Comparison of ENCODE assay signal across 10 cellular contexts in the genomic region with DNA sequence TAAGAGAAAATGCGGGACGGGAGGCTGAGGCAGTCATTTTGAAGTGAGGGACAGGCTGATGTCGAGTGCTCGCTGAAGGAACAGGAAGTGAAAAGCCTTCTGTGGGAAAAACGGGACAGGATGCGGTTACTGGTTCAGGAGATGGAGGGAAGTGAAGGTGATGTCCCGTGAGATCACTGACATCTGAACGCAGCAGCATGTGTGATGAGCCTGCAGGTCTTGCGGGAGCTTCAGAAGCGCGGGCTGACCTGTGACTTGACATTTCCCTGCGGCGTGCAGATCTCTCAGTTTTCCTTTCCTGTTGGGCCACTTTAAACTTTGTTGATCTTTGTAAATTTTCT.
DNase-seq lines count a peak whose midpoint lies in the region; ATAC-seq, FAIRE-seq and TF ChIP-seq lines count a peak whose summit lies in the region.
"Had no signal": no experiment of that assay in that cellular context is flagged by ENCODE, and none has a peak within 500 bp of the region (broad histone marks: within the 10 kb centered on the region; RNA-seq: fewer than 3 reads in every experiment).

No MANE protein-coding gene starts in this region.

- H3K79me2 ChIP-seq in GM12878 (ENCODE audit: control insufficient read depth, insufficient read depth, low read length) = no peaks in the 10 kb centered on the region
- H3K79me2 ChIP-seq: parathyroid adenoma had no signal

- peak; percentile 61 for ATAC-seq in GM12878
- ATAC-seq in stimulated activated naive CD8-positive, alpha-beta T cell treated with anti-CD3 and anti-CD28 coated beads, Interleukin-15, amount 100 ng/mL, for 72 hours = peak; percentile 77

- TF ChIP-seq EP300 in GM12878 (IDR thresholded peaks at IDR 0.05; ENCODE audit: borderline replicate concordance in 1 of 2, control insufficient read depth in 1 of 2, low read depth in 2 of 2, low read length in 2 of 2) (peak; percentile 22 to 58; a peak in 1 of 4 replicates), stomach (IDR thresholded peaks at IDR 0.05) (no peak)

- H3K4me3 ChIP-seq in GM12878 (no peak overlapping the region; the same call in 1 of the 2 replicates), stomach (no peak overlapping the region)

- peak; percentile 81 for FAIRE-seq in GM12878 (lab: Jason Lieb, UNC)
- FAIRE-seq in frontal cortex (lab: Jason Lieb, UNC) = no peak

- H3K9ac ChIP-seq in GM12878 (ENCODE audit: control insufficient read depth, insufficient read depth, low read length) = no peak overlapping the region
- H3K9ac ChIP-seq: parathyroid adenoma had no signal

- BruUV-seq in GM12878 (replicated peaks; lab: Mats Ljungman, UMichigan) = no TSS peak

- WGBS in GM12878 (ENCODE audit: insufficient coverage, insufficient replicate concordance, low lambda C conversion rate, missing lambda C conversion rate) = 12% methylated on average over 13 of the region's 13 CpGs
- 77 to 85% (median 79%) methylated on average over 13 of the region's 13 CpGs for WGBS in stomach, 5 donors

- CTCF ChIA-PET in activated naive CD4-positive, alpha-beta T cell treated with anti-CD3 and anti-CD28 coated beads for 36 hours (lab: Charles Lee) = interaction anchor here (0.6 kb wide), 1 partner anchor 69 kb away, joined by 3 read pairs; no protein-coding TSS in a partner anchor
- CTCF ChIA-PET in GM12878 (lab: Yijun Ruan, JAX) = no interaction called here

- RAD21 ChIA-PET in GM12878 (lab: Charles Lee; ENCODE audit: unreplicated experiment) = interaction anchor here (0.9 kb wide), 1 partner anchor 10 kb away, joined by 3 read pairs; no protein-coding TSS in a partner anchor

- POLR2A ChIA-PET in GM12878 (lab: Charles Lee) = no interaction called here

- SMC1A ChIA-PET in GM12878 (lab: Charles Lee; ENCODE audit: uncharacterized antibody, unreplicated experiment) = no interaction called here

- H3K27me3 ChIP-seq in GM12878 (replicated peaks in 1 of 2; ENCODE audit: control insufficient read depth in 2 of 2, insufficient read depth in 2 of 2, low read length in 1 of 2) = no peaks in the 10 kb centered on the region
- no peaks in the 10 kb centered on the region for H3K27me3 ChIP-seq in stomach

- peak overlapping the region; percentile 70 for H3K27ac Mint-ChIP-seq in activated naive CD4-positive, alpha-beta T cell treated with anti-CD3 and anti-CD28 coated beads for 36 hours
- peak overlapping the region; percentile 82 to 96 for H3K27ac Mint-ChIP-seq in stimulated activated naive CD8-positive, alpha-beta T cell treated with anti-CD3 and anti-CD28 coated beads, Interleukin-15, amount 100 ng/mL, for 72 hours

- intact Hi-C loops in activated naive CD4-positive, alpha-beta T cell treated with anti-CD3 and anti-CD28 coated beads for 36 hours (cut with micrococcal nuclease) = loop anchor here (1.0 kb wide), 1 partner anchor 18 kb away; no protein-coding TSS in a partner anchor
- intact Hi-C loops in GM12878 (cut with micrococcal nuclease; ENCODE audit: unreplicated experiment) (no loop called here), stomach (cut with DNase I; ENCODE audit: low total_unique reads) (no loop called here)

- TF ChIP-seq CTCF in GM12878 (IDR thresholded peaks at IDR 0.05 in 2 of 3, conservative IDR thresholded peaks at IDR 0.05 in 1 of 3; ENCODE audit: control insufficient read depth in 2 of 3, extremely low read depth in 1 of 3, insufficient read depth in 1 of 3, low read depth in 3 of 3, low read length in 3 of 3) (no peak), stomach (IDR thresholded peaks at IDR 0.05) (no peak)

- H2AFZ ChIP-seq in GM12878 (ENCODE audit: control insufficient read depth, low read depth, low read length) = no peak overlapping the region; the same call in none of the 2 replicates
- H2AFZ ChIP-seq: parathyroid adenoma had no signal

- no peaks in the 10 kb centered on the region for H3K27me3 Mint-ChIP-seq in activated naive CD4-positive, alpha-beta T cell treated with anti-CD3 and anti-CD28 coated beads for 36 hours (ENCODE audit: low read depth)
- H3K27me3 Mint-ChIP-seq in stimulated activated naive CD8-positive, alpha-beta T cell treated with anti-CD3 and anti-CD28 coated beads, Interleukin-15, amount 100 ng/mL, for 72 hours = no peaks in the 10 kb centered on the region

- H3K4me3 Mint-ChIP-seq in activated naive CD4-positive, alpha-beta T cell treated with anti-CD3 and anti-CD28 coated beads for 36 hours = peak overlapping the region; percentile 20
- peak overlapping the region; percentile 56 to 80 for H3K4me3 Mint-ChIP-seq in stimulated activated naive CD8-positive, alpha-beta T cell treated with anti-CD3 and anti-CD28 coated beads, Interleukin-15, amount 100 ng/mL, for 72 hours

- peak; percentile 81 for DNase-seq in activated naive CD4-positive, alpha-beta T cell treated with anti-CD3 and anti-CD28 coated beads for 36 hours
- no peak for DNase-seq in activated naive CD4-positive, alpha-beta T cell treated with anti-CD3 and anti-CD28 coated beads, Interleukin-2, amount 50 U/mL, for 16 hours
- peak; percentile 18 for DNase-seq in NOMO-1 treated with dmso at 0.1 percent for 144 hours (lab: John Stamatoyannopoulos, UW; ENCODE audit: unreplicated experiment)
- DNase-seq in GM12878 (ENCODE audit: low read depth, low spot score) = peak; percentile 77
- peak in 1 of 2 donors; percentile 51 for DNase-seq in stimulated activated naive CD8-positive, alpha-beta T cell treated with anti-CD3 and anti-CD28 coated beads, Interleukin-15, amount 100 ng/mL, for 72 hours
- no peak for DNase-seq in ACHN
- no peak for DNase-seq in stomach
- no peak for DNase-seq in frontal cortex (ENCODE audit: low spot score in 2 of 2)
- DNase-seq: effector CD8-positive, alpha-beta T cell had no signal

- peak overlapping the region; percentile 31; the same call in 1 of the 2 replicates for H3K4me2 ChIP-seq in GM12878 (ENCODE audit: control insufficient read depth, insufficient read depth)

- no peaks in the 10 kb centered on the region for H4K20me1 ChIP-seq in GM12878 (ENCODE audit: control insufficient read depth, insufficient read depth)

- TF ChIP-seq POLR2A in GM12878 (IDR thresholded peaks at IDR 0.05; ENCODE audit: low read depth, low read length) = no peak
- TF ChIP-seq POLR2A in stomach (IDR thresholded peaks at IDR 0.05) = no peak

- peaks cover 41% of the 10 kb centered on the region for H3K4me1 ChIP-seq in GM12878 (ENCODE audit: control insufficient read depth, insufficient read depth, low read length)
- no peaks in the 10 kb centered on the region for H3K4me1 ChIP-seq in stomach
- H3K4me1 ChIP-seq: parathyroid adenoma had no signal

- H3K36me3 Mint-ChIP-seq in activated naive CD4-positive, alpha-beta T cell treated with anti-CD3 and anti-CD28 coated beads for 36 hours (ENCODE audit: low read depth) = peaks cover 19% of the 10 kb centered on the region

- TF ChIP-seq RAD21 in GM12878 (IDR thresholded peaks at IDR 0.05; ENCODE audit: insufficient read depth, low read depth, low read length) = no peak

- H3K9me3 Mint-ChIP-seq in activated naive CD4-positive, alpha-beta T cell treated with anti-CD3 and anti-CD28 coated beads for 36 hours = no peaks in the 10 kb centered on the region
- H3K9me3 Mint-ChIP-seq in stimulated activated naive CD8-positive, alpha-beta T cell treated with anti-CD3 and anti-CD28 coated beads, Interleukin-15, amount 100 ng/mL, for 72 hours = no peaks in the 10 kb centered on the region

- H3K27ac ChIP-seq in GM12878 (ENCODE audit: control insufficient read depth, insufficient read depth) (peak overlapping the region; percentile 67), stomach (no peak overlapping the region)
- H3K27ac ChIP-seq: parathyroid adenoma had no signal

- in situ Hi-C loops in GM12878 (cut with MboI) (no loop called here), ACHN (cut with HindIII; ENCODE audit: low pct_ligation_motif_present, low pct_unique_long_range_greater_than_20kb, low sequenced_read_pairs) (no loop called here)

- H3K9me3 ChIP-seq in GM12878 (replicated peaks; ENCODE audit: control insufficient read depth, insufficient read depth, low read length) (no peaks in the 10 kb centered on the region), stomach (no peaks in the 10 kb centered on the region)

- H3K36me3 ChIP-seq in GM12878 (ENCODE audit: control insufficient read depth in 2 of 2, insufficient read depth in 2 of 2, low read length in 1 of 2) (peaks cover 21 to 27% of the 10 kb centered on the region in 2 experiments), stomach (peaks cover 68 to 100% (median 100%) of the 10 kb centered on the region in 4 donors)

- peaks cover 18% of the 10 kb centered on the region for H3K4me1 Mint-ChIP-seq in activated naive CD4-positive, alpha-beta T cell treated with anti-CD3 and anti-CD28 coated beads for 36 hours (ENCODE audit: low read depth)
- H3K4me1 Mint-ChIP-seq in stimulated activated naive CD8-positive, alpha-beta T cell treated with anti-CD3 and anti-CD28 coated beads, Interleukin-15, amount 100 ng/mL, for 72 hours = peaks cover 46% of the 10 kb centered on the region

TF ChIP-seq in GM12878, 131 proteins besides CTCF, POLR2A, EP300 and RAD21 (continues in another document):
- peak; percentile 84 for TF ChIP-seq BHLHE40 (IDR thresholded peaks at IDR 0.05; ENCODE audit: borderline replicate concordance in 1 of 2, low read depth in 2 of 2, low read length in 1 of 2)
- TF ChIP-seq, protein P1, sequence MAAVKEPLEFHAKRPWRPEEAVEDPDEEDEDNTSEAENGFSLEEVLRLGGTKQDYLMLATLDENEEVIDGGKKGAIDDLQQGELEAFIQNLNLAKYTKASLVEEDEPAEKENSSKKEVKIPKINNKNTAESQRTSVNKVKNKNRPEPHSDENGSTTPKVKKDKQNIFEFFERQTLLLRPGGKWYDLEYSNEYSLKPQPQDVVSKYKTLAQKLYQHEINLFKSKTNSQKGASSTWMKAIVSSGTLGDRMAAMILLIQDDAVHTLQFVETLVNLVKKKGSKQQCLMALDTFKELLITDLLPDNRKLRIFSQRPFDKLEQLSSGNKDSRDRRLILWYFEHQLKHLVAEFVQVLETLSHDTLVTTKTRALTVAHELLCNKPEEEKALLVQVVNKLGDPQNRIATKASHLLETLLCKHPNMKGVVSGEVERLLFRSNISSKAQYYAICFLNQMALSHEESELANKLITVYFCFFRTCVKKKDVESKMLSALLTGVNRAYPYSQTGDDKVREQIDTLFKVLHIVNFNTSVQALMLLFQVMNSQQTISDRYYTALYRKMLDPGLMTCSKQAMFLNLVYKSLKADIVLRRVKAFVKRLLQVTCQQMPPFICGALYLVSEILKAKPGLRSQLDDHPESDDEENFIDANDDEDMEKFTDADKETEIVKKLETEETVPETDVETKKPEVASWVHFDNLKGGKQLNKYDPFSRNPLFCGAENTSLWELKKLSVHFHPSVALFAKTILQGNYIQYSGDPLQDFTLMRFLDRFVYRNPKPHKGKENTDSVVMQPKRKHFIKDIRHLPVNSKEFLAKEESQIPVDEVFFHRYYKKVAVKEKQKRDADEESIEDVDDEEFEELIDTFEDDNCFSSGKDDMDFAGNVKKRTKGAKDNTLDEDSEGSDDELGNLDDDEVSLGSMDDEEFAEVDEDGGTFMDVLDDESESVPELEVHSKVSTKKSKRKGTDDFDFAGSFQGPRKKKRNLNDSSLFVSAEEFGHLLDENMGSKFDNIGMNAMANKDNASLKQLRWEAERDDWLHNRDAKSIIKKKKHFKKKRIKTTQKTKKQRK (IDR thresholded peaks at IDR 0.05; ENCODE audit: low read depth, low read length) = no peak

Comparison
In these comparisons a context has a peak if more than half of its experiments do, and no peak if none do; other contexts are left out.
1. DNase-seq: peak in activated naive CD4-positive, alpha-beta T cell treated with anti-CD3 and anti-CD28 coated beads for 36 hours (single experiment), NOMO-1 treated with dmso at 0.1 percent for 144 hours (single experiment) and GM12878 (single experiment); none in activated naive CD4-positive, alpha-beta T cell treated with anti-CD3 and anti-CD28 coated beads, Interleukin-2, amount 50 U/mL, for 16 hours (single experiment), ACHN (single experiment), stomach (single experiment) and frontal cortex (0 of 2).